ENCODE assay signal across 8 cellular contexts in genomic region chr22:26483043-26483438, GRCh38. TPM values are rescaled to one million over a fixed set of nuclear protein-coding genes. Genes with fewer than 3 reads are reported as not detected.
A peak's percentile ranks its signal among the peaks of the same experiment; 100 is the strongest.
DNase-seq lines count a peak whose midpoint lies in the region; ATAC-seq, FAIRE-seq and TF ChIP-seq lines count a peak whose summit lies in the region.

No MANE protein-coding gene starts in this region.

- FAIRE-seq in H54 (lab: Jason Lieb, UNC): no peak

- H3K9me3 ChIP-seq in HEK293 (ENCODE audit: control insufficient read depth, insufficient read depth, low read depth, low read length) (no peaks in the 10 kb centered on the region), stomach (no peaks in the 10 kb centered on the region)

- H3K36me3 ChIP-seq in HEK293 (ENCODE audit: control insufficient read depth in 2 of 2, insufficient read depth in 1 of 2, low read length in 2 of 2): peaks cover 8 to 47% of the 10 kb centered on the region in 2 experiments; a peak in 2 of 3 replicates
- peaks cover 0 to 31% (median 22%) of the 10 kb centered on the region in 4 donors for H3K36me3 ChIP-seq in stomach

- ATAC-seq in HG02610 (IDR thresholded peaks at IDR 0.05; ENCODE audit: unreplicated experiment): no peak

- CTCF ChIA-PET in HEK293 (lab: Yijun Ruan, JAX): interaction anchor here (0.7 to 8.1 kb wide), 6 partner anchors 9 to 179 kb away, joined by 3 to 47 read pairs (median 5); no protein-coding TSS in a partner anchor
- CTCF ChIA-PET in activated CD4-positive, alpha-beta memory T cell treated with anti-CD3 and anti-CD28 coated beads, Interleukin-2, amount 10 ng/mL, durations not matched to agents 7 days and 5 days (lab: Charles Lee): interaction anchor here (0.8 to 3.6 kb wide), 8 partner anchors 19 to 190 kb away, joined by 4 to 32 read pairs (median 9); partner anchors contain the start of gene TFIP11

- H3K4me3 ChIP-seq in HEK293 (ENCODE audit: low read depth, low read length) (peak overlapping the region; percentile 93), iPS-11a (ENCODE audit: low read depth, low read length) (peak overlapping the region; percentile 98), stomach (peak overlapping the region; percentile 85 to 97 (median 90))

- in situ Hi-C loops in ACHN (cut with HindIII; ENCODE audit: low pct_ligation_motif_present, low pct_unique_long_range_greater_than_20kb, low sequenced_read_pairs): no loop called here

- no peak for TF ChIP-seq EP300 in stomach (IDR thresholded peaks at IDR 0.05)

- 3 to 11% (median 5%) methylated on average over 7 of the region's 7 CpGs for WGBS in stomach, 5 donors

- TF ChIP-seq POLR2A in stomach (IDR thresholded peaks at IDR 0.05) (no peak), H54 (IDR thresholded peaks at IDR 0.05; ENCODE audit: low read depth, low read length) (no peak)

- no peak for DNase-seq in activated CD4-positive, alpha-beta memory T cell treated with anti-CD3 and anti-CD28 coated beads, Interleukin-2, amount 10 ng/mL, durations not matched to agents 7 days and 5 days
- DNase-seq in stomach: no peak
- no peak for DNase-seq in 8988T
- no peak for DNase-seq in ACHN
- DNase-seq in H54 (ENCODE audit: insufficient read length, low spot score): no peak

- H3K4me1 Mint-ChIP-seq in activated CD4-positive, alpha-beta memory T cell treated with anti-CD3 and anti-CD28 coated beads, Interleukin-2, amount 10 ng/mL, durations not matched to agents 7 days and 5 days: peaks cover 71% of the 10 kb centered on the region

- H3K4me1 ChIP-seq in HEK293 (ENCODE audit: control insufficient read depth, insufficient read depth, low read length) (peaks cover 4% of the 10 kb centered on the region; the same call in 1 of the 2 replicates), stomach (peaks cover 51 to 76% (median 66%) of the 10 kb centered on the region in 4 donors)

- intact Hi-C loops in stomach (cut with DNase I; ENCODE audit: low total_unique reads): no loop called here

- TF ChIP-seq CTCF in HEK293 (tag by site-specific recombination; IDR thresholded peaks at IDR 0.05) (no peak), stomach (IDR thresholded peaks at IDR 0.05) (no peak)

- POLR2A ChIA-PET in HEK293 (lab: Yijun Ruan, JAX): interaction anchor here (0.6 to 3.7 kb wide), 13 partner anchors 9 to 1525 kb away, joined by 3 to 27 read pairs (median 8); partner anchors contain the start of gene TFIP11
- POLR2A ChIA-PET in activated CD4-positive, alpha-beta memory T cell treated with anti-CD3 and anti-CD28 coated beads, Interleukin-2, amount 10 ng/mL, durations not matched to agents 7 days and 5 days (lab: Charles Lee): interaction anchor here (0.9 to 5.7 kb wide), 20 partner anchors 9 to 1436 kb away, joined by 3 to 92 read pairs (median 7); partner anchors contain the start of genes MIAT, PITPNB and TFIP11

- H3K4me3 Mint-ChIP-seq in activated CD4-positive, alpha-beta memory T cell treated with anti-CD3 and anti-CD28 coated beads, Interleukin-2, amount 10 ng/mL, durations not matched to agents 7 days and 5 days: peak overlapping the region; percentile 93

- H3K27me3 ChIP-seq in stomach: no peaks in the 10 kb centered on the region

- no peaks in the 10 kb centered on the region for H3K27me3 Mint-ChIP-seq in activated CD4-positive, alpha-beta memory T cell treated with anti-CD3 and anti-CD28 coated beads, Interleukin-2, amount 10 ng/mL, durations not matched to agents 7 days and 5 days

- peak overlapping the region; percentile 71 for H3K27ac Mint-ChIP-seq in activated CD4-positive, alpha-beta memory T cell treated with anti-CD3 and anti-CD28 coated beads, Interleukin-2, amount 10 ng/mL, durations not matched to agents 7 days and 5 days

- no peaks in the 10 kb centered on the region for H3K9me3 Mint-ChIP-seq in activated CD4-positive, alpha-beta memory T cell treated with anti-CD3 and anti-CD28 coated beads, Interleukin-2, amount 10 ng/mL, durations not matched to agents 7 days and 5 days

- H3K36me3 Mint-ChIP-seq in activated CD4-positive, alpha-beta memory T cell treated with anti-CD3 and anti-CD28 coated beads, Interleukin-2, amount 10 ng/mL, durations not matched to agents 7 days and 5 days (ENCODE audit: low read depth): peaks cover 33% of the 10 kb centered on the region

- H3K27ac ChIP-seq in HEK293 (ENCODE audit: extremely low read depth, low read depth, low read length) (peak overlapping the region; percentile 44; the same call in 1 of the 2 replicates), stomach (peak overlapping the region; percentile 89 to 99 (median 95))

TF ChIP-seq in HEK293, 187 proteins besides CTCF, POLR2A, EP300 and RAD21 (continues in another document):
- TF ChIP-seq ZNF221 (tag by site-specific recombination; IDR thresholded peaks at IDR 0.05; ENCODE audit: borderline replicate concordance): no peak
- no peak for TF ChIP-seq PRDM2 (tag by site-specific recombination; IDR thresholded peaks at IDR 0.05; ENCODE audit: borderline replicate concordance)
- TF ChIP-seq ZNF670 (tag by site-specific recombination; IDR thresholded peaks at IDR 0.05; ENCODE audit: low read depth): no peak
- TF ChIP-seq ZNF510 (tag by site-specific recombination; IDR thresholded peaks at IDR 0.05; ENCODE audit: insufficient replicate concordance): no peak
- peak; percentile 86 for TF ChIP-seq ZNF335 (tag by site-specific recombination; conservative IDR thresholded peaks at IDR 0.05)
- TF ChIP-seq ZNF514 (tag by site-specific recombination; IDR thresholded peaks at IDR 0.05): no peak

RNA-seq across cellular contexts. Expression of gene HPS4, which starts 0.5 kb away (rescaled TPM):
- total RNA-seq in activated CD4-positive, alpha-beta memory T cell treated with anti-CD3 and anti-CD28 coated beads, Interleukin-2, amount 10 ng/mL, durations not matched to agents 7 days and 5 days: 10 to 100 TPM; 37.3 to 37.6 TPM
- total RNA-seq in stomach: 10 to 100 TPM; 12.3 to 46.1 (median 42.7) TPM
- polyA plus RNA-seq in stomach: 10 to 100 TPM; 10.3 to 15.1 (median 13.4) TPM

RNA-seq across cellular contexts. Expression of gene SRRD, which starts 0.6 kb away (rescaled TPM):
- total RNA-seq in activated CD4-positive, alpha-beta memory T cell treated with anti-CD3 and anti-CD28 coated beads, Interleukin-2, amount 10 ng/mL, durations not matched to agents 7 days and 5 days: 10 to 100 TPM; 17.5 TPM
- 10 to 100 TPM in 3 of 5 donors, 1 to 10 TPM in 2; 4.0 to 64.2 (median 10.8) TPM for total RNA-seq in stomach
- polyA plus RNA-seq in stomach: 10 to 100 TPM in 1 of 3 donors, 1 to 10 TPM in 2; 6.8 to 16.2 (median 9.2) TPM

RNA-seq across cellular contexts. Expression of gene TFIP11, which starts 29.2 kb away (rescaled TPM):
- total RNA-seq in activated CD4-positive, alpha-beta memory T cell treated with anti-CD3 and anti-CD28 coated beads, Interleukin-2, amount 10 ng/mL, durations not matched to agents 7 days and 5 days: 10 to 100 TPM; 50.8 to 55.5 TPM
- 10 to 100 TPM; 11.6 to 48.7 (median 22.8) TPM for total RNA-seq in stomach
- polyA plus RNA-seq in stomach: 10 to 100 TPM; 11.6 to 24.7 (median 15.1) TPM

RNA-seq across cellular contexts. Expression of gene ASPHD2, which starts 54.0 kb away (rescaled TPM):
- total RNA-seq in activated CD4-positive, alpha-beta memory T cell treated with anti-CD3 and anti-CD28 coated beads, Interleukin-2, amount 10 ng/mL, durations not matched to agents 7 days and 5 days: 10 to 100 TPM; 11.8 to 12.7 TPM
- 10 to 100 TPM in 2 of 5 donors, 1 to 10 TPM in 1, under 1 TPM in 2; 0.45 to 48.4 (median 6.1) TPM for total RNA-seq in stomach
- polyA plus RNA-seq in stomach: 1 to 10 TPM in 2 of 3 donors, under 1 TPM in 1; 0.93 to 6.0 (median 1.9) TPM
